8 cellular contexts compared by ENCODE assay signal in genomic region chr9:124267271-124267807, GRCh38. TPM values are rescaled to one million over a fixed set of nuclear protein-coding genes. Genes with fewer than 3 reads are reported as not detected.
DNase-seq lines count a peak whose midpoint lies in the region; ATAC-seq and TF ChIP-seq lines count a peak whose summit lies in the region.

No MANE protein-coding gene starts in this region.

- no peaks in the 10 kb centered on the region for H3K27me3 ChIP-seq in CD4-positive, alpha-beta T cell (ENCODE audit: control insufficient read depth, insufficient read depth, low read length)

- DNase-seq in GM03348 (ENCODE audit: low spot score) (peak; percentile 79), NCI-H226 (peak; percentile 62), osteocyte (ENCODE audit: extremely low spot score, unreplicated experiment) (no peak)
- no peak for DNase-seq in CD4-positive, alpha-beta T cell
- no peak for DNase-seq in activated naive CD8-positive, alpha-beta T cell treated with anti-CD3 and anti-CD28 coated beads, Interleukin-2, amount 50 U/mL, for 24 hours

- peaks cover 97% of the 10 kb centered on the region for H3K4me1 Mint-ChIP-seq in dendritic cell treated with granulocyte-macrophage colony-stimulating factor and Interleukin-4, amounts not matched to agents 40 ng/mL and 50 ng/mL, for 4 days (ENCODE audit: low read depth)
- H3K4me1 Mint-ChIP-seq in osteocyte (ENCODE audit: unreplicated experiment) = peaks cover 85% of the 10 kb centered on the region
- H3K4me1 Mint-ChIP-seq in CD4-positive, alpha-beta T cell (ENCODE audit: low read depth) = no peaks in the 10 kb centered on the region
- peaks cover 24% of the 10 kb centered on the region for H3K4me1 Mint-ChIP-seq in activated naive CD8-positive, alpha-beta T cell treated with anti-CD3 and anti-CD28 coated beads, Interleukin-2, amount 50 U/mL, for 24 hours

- peak overlapping the region; percentile 4 for H3K4me3 Mint-ChIP-seq in dendritic cell treated with granulocyte-macrophage colony-stimulating factor and Interleukin-4, amounts not matched to agents 40 ng/mL and 50 ng/mL, for 4 days
- peak overlapping the region; percentile 36 for H3K4me3 Mint-ChIP-seq in osteocyte (ENCODE audit: unreplicated experiment)
- H3K4me3 Mint-ChIP-seq in CD4-positive, alpha-beta T cell = no peak overlapping the region
- H3K4me3 Mint-ChIP-seq in activated naive CD8-positive, alpha-beta T cell treated with anti-CD3 and anti-CD28 coated beads, Interleukin-2, amount 50 U/mL, for 24 hours = no peak overlapping the region

- CTCF ChIA-PET in CD4-positive, alpha-beta T cell (lab: Charles Lee) = no interaction called here

- no peaks in the 10 kb centered on the region for H3K27me3 Mint-ChIP-seq in dendritic cell treated with granulocyte-macrophage colony-stimulating factor and Interleukin-4, amounts not matched to agents 40 ng/mL and 50 ng/mL, for 4 days
- H3K27me3 Mint-ChIP-seq in osteocyte (ENCODE audit: unreplicated experiment) = no peaks in the 10 kb centered on the region
- H3K27me3 Mint-ChIP-seq in CD4-positive, alpha-beta T cell = peaks cover 8% of the 10 kb centered on the region
- H3K27me3 Mint-ChIP-seq in activated naive CD8-positive, alpha-beta T cell treated with anti-CD3 and anti-CD28 coated beads, Interleukin-2, amount 50 U/mL, for 24 hours = peaks cover 5% of the 10 kb centered on the region

- POLR2A ChIA-PET in CD4-positive, alpha-beta T cell (lab: Charles Lee) = no interaction called here

- no peak overlapping the region for H3K27ac ChIP-seq in CD4-positive, alpha-beta T cell (ENCODE audit: low read depth, low read length)

- intact Hi-C loops in dendritic cell treated with granulocyte-macrophage colony-stimulating factor and Interleukin-4, amounts not matched to agents 40 ng/mL and 50 ng/mL, for 4 days (cut with micrococcal nuclease) = no loop called here
- intact Hi-C loops in CD4-positive, alpha-beta T cell (cut with DNase I, micrococcal nuclease) = no loop called here

- peak overlapping the region; percentile 90 for H3K27ac Mint-ChIP-seq in dendritic cell treated with granulocyte-macrophage colony-stimulating factor and Interleukin-4, amounts not matched to agents 40 ng/mL and 50 ng/mL, for 4 days
- peak overlapping the region; percentile 97 for H3K27ac Mint-ChIP-seq in osteocyte (ENCODE audit: unreplicated experiment)
- H3K27ac Mint-ChIP-seq in CD4-positive, alpha-beta T cell = no peak overlapping the region
- no peak overlapping the region for H3K27ac Mint-ChIP-seq in activated naive CD8-positive, alpha-beta T cell treated with anti-CD3 and anti-CD28 coated beads, Interleukin-2, amount 50 U/mL, for 24 hours

- peaks cover 93% of the 10 kb centered on the region for H3K36me3 Mint-ChIP-seq in dendritic cell treated with granulocyte-macrophage colony-stimulating factor and Interleukin-4, amounts not matched to agents 40 ng/mL and 50 ng/mL, for 4 days (ENCODE audit: low read depth)
- H3K36me3 Mint-ChIP-seq in osteocyte (ENCODE audit: unreplicated experiment) = peaks cover 14% of the 10 kb centered on the region
- no peaks in the 10 kb centered on the region for H3K36me3 Mint-ChIP-seq in CD4-positive, alpha-beta T cell (ENCODE audit: low read depth)
- H3K36me3 Mint-ChIP-seq in activated naive CD8-positive, alpha-beta T cell treated with anti-CD3 and anti-CD28 coated beads, Interleukin-2, amount 50 U/mL, for 24 hours (ENCODE audit: low read depth) = peaks cover 1% of the 10 kb centered on the region

- no peaks in the 10 kb centered on the region for H3K9me3 ChIP-seq in CD4-positive, alpha-beta T cell (ENCODE audit: control insufficient read depth, low read length)

- ATAC-seq in CD4-positive, alpha-beta T cell (ENCODE audit: poor library complexity) = no peak
- ATAC-seq in HG02884 (IDR thresholded peaks at IDR 0.05; ENCODE audit: unreplicated experiment) (no peak), HG03025 (IDR thresholded peaks at IDR 0.05; ENCODE audit: low FRiP score, unreplicated experiment) (no peak)
- no peak for ATAC-seq in activated naive CD8-positive, alpha-beta T cell treated with anti-CD3 and anti-CD28 coated beads, Interleukin-2, amount 50 U/mL, for 24 hours

- H3K9me3 Mint-ChIP-seq in dendritic cell treated with granulocyte-macrophage colony-stimulating factor and Interleukin-4, amounts not matched to agents 40 ng/mL and 50 ng/mL, for 4 days = no peaks in the 10 kb centered on the region
- H3K9me3 Mint-ChIP-seq in osteocyte (ENCODE audit: unreplicated experiment) = no peaks in the 10 kb centered on the region
- H3K9me3 Mint-ChIP-seq in CD4-positive, alpha-beta T cell = no peaks in the 10 kb centered on the region
- no peaks in the 10 kb centered on the region for H3K9me3 Mint-ChIP-seq in activated naive CD8-positive, alpha-beta T cell treated with anti-CD3 and anti-CD28 coated beads, Interleukin-2, amount 50 U/mL, for 24 hours

- TF ChIP-seq CTCF in osteocyte (IDR thresholded peaks at IDR 0.05) = peak; percentile 17
- TF ChIP-seq CTCF in CD4-positive, alpha-beta T cell (IDR thresholded peaks at IDR 0.05) = no peak

RNA-seq across cellular contexts. Expression of gene NEK6, which starts 9.6 kb away (rescaled TPM):
- 111 and 115 TPM in 2 replicates for total RNA-seq in osteocyte
- total RNA-seq in CD4-positive, alpha-beta T cell = 1 to 10 TPM in 1 of 2 experiments, under 1 TPM in 1; 0.89 to 1.7 TPM

Comparison
In these comparisons a context has a peak if more than half of its experiments do, and no peak if none do; other contexts are left out.
1. DNase-seq: peak in GM03348 (single experiment) and NCI-H226 (single experiment); none in osteocyte (single experiment), CD4-positive, alpha-beta T cell (0 of 10) and activated naive CD8-positive, alpha-beta T cell treated with anti-CD3 and anti-CD28 coated beads, Interleukin-2, amount 50 U/mL, for 24 hours (single experiment).
2. H3K27ac Mint-ChIP-seq: peak in dendritic cell treated with granulocyte-macrophage colony-stimulating factor and Interleukin-4, amounts not matched to agents 40 ng/mL and 50 ng/mL, for 4 days (single experiment) and osteocyte (single experiment); none in CD4-positive, alpha-beta T cell (single experiment) and activated naive CD8-positive, alpha-beta T cell treated with anti-CD3 and anti-CD28 coated beads, Interleukin-2, amount 50 U/mL, for 24 hours (single experiment).
3. H3K4me3 Mint-ChIP-seq: peak in dendritic cell treated with granulocyte-macrophage colony-stimulating factor and Interleukin-4, amounts not matched to agents 40 ng/mL and 50 ng/mL, for 4 days (single experiment) and osteocyte (single experiment); none in CD4-positive, alpha-beta T cell (single experiment) and activated naive CD8-positive, alpha-beta T cell treated with anti-CD3 and anti-CD28 coated beads, Interleukin-2, amount 50 U/mL, for 24 hours (single experiment).
4. RNA of gene NEK6, which starts 9.6 kb away (total RNA-seq): 111 to 115 TPM in osteocyte; 0.89 to 1.7 TPM in CD4-positive, alpha-beta T cell; every median in the first group is over 10 times any median in the second.